1 cellular context compared by ENCODE assay signal in genomic region chr2:108956375-108956774, GRCh38.
TF ChIP-seq lines count a peak whose summit lies in the region.

No MANE protein-coding gene starts in this region.

TF ChIP-seq in GM23338, 12 proteins besides CTCF, POLR2A, EP300 and RAD21 (continued from another document):
- TF ChIP-seq ETS1 (IDR thresholded peaks at IDR 0.05), result no peak
- TF ChIP-seq STAT1 (IDR thresholded peaks at IDR 0.05; ENCODE audit: unreplicated experiment), result no peak
- no peak for TF ChIP-seq POLR2AphosphoS5 (IDR thresholded peaks at IDR 0.05; ENCODE audit: low read depth)
- no peak for TF ChIP-seq CREB1 (CRISPR knock-in tag; IDR thresholded peaks at IDR 0.05; ENCODE audit: low read depth)
